In the genomic region with DNA sequence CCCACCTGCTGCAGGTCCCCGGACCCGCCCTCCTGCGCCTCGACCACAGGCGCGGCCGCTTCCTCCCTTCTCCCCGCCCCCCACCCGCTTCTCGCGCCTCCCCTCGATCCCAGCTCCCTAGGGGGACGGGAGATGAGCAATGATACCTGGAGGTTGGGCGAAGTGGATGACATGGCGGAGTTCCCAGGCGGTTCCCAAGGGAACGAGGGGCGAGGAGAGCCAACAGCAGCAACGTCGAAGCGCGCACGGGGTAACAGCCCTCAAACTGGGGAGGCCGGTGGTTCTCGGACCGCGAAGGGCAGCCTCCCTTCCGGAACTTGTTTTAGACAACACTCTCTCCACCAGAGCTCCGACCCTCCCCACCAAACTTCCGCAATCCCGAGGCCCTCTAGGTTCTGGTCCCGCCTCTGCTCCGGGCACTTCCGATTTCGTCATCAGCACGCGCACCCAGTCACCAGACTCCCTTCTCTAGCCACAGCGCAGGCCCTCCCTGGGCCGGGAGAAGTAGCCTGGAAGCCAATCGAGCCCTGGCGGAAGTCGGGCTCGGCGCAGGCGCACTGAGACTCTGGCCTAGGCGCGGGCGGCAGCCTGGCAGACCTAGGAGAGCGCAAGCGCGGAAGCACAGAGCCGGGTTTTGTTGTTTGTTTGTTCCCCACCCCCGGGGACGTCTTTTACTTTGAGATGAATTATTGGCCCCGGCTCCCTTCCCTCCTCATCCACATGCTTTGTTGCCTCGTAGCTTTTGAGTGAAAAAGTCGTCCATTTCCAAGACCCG, we compare ENCODE assay signal across 1 cellular context.
A peak's percentile ranks its signal among the peaks of the same experiment; 100 is the strongest.
TF ChIP-seq lines count a peak whose summit lies in the region.

A gene (minus strand): TSS at position 390 of the 775 bp plus-strand sequence. CDS start 217 bp downstream, at position 173.

TF ChIP-seq in K562, 482 proteins besides CTCF, POLR2A, EP300 and RAD21 (continued from another document and continues in another):
- TF ChIP-seq, protein P1, sequence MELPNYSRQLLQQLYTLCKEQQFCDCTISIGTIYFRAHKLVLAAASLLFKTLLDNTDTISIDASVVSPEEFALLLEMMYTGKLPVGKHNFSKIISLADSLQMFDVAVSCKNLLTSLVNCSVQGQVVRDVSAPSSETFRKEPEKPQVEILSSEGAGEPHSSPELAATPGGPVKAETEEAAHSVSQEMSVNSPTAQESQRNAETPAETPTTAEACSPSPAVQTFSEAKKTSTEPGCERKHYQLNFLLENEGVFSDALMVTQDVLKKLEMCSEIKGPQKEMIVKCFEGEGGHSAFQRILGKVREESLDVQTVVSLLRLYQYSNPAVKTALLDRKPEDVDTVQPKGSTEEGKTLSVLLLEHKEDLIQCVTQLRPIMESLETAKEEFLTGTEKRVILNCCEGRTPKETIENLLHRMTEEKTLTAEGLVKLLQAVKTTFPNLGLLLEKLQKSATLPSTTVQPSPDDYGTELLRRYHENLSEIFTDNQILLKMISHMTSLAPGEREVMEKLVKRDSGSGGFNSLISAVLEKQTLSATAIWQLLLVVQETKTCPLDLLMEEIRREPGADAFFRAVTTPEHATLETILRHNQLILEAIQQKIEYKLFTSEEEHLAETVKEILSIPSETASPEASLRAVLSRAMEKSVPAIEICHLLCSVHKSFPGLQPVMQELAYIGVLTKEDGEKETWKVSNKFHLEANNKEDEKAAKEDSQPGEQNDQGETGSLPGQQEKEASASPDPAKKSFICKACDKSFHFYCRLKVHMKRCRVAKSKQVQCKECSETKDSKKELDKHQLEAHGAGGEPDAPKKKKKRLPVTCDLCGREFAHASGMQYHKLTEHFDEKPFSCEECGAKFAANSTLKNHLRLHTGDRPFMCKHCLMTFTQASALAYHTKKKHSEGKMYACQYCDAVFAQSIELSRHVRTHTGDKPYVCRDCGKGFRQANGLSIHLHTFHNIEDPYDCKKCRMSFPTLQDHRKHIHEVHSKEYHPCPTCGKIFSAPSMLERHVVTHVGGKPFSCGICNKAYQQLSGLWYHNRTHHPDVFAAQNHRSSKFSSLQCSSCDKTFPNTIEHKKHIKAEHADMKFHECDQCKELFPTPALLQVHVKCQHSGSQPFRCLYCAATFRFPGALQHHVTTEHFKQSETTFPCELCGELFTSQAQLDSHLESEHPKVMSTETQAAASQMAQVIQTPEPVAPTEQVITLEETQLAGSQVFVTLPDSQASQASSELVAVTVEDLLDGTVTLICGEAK (IDR thresholded peaks at IDR 0.05): peak; percentile 93
- TF ChIP-seq, protein P1 (CRISPR knock-in tag; IDR thresholded peaks at IDR 0.05): no peak
- TF ChIP-seq, protein P2, sequence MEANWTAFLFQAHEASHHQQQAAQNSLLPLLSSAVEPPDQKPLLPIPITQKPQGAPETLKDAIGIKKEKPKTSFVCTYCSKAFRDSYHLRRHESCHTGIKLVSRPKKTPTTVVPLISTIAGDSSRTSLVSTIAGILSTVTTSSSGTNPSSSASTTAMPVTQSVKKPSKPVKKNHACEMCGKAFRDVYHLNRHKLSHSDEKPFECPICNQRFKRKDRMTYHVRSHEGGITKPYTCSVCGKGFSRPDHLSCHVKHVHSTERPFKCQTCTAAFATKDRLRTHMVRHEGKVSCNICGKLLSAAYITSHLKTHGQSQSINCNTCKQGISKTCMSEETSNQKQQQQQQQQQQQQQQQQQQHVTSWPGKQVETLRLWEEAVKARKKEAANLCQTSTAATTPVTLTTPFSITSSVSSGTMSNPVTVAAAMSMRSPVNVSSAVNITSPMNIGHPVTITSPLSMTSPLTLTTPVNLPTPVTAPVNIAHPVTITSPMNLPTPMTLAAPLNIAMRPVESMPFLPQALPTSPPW (CRISPR knock-in tag; IDR thresholded peaks at IDR 0.05): peak; percentile 51
- peak in 1 of 2 experiments; percentile 57; a peak in 1 of 4 replicates for TF ChIP-seq TRIM24 (IDR thresholded peaks at IDR 0.05)
- TF ChIP-seq ZNF766 (CRISPR knock-in tag; conservative IDR thresholded peaks at IDR 0.05): 0 out of 2 replicates have a peak, but pooled peaks have one; percentile 18
- TF ChIP-seq, protein P3, sequence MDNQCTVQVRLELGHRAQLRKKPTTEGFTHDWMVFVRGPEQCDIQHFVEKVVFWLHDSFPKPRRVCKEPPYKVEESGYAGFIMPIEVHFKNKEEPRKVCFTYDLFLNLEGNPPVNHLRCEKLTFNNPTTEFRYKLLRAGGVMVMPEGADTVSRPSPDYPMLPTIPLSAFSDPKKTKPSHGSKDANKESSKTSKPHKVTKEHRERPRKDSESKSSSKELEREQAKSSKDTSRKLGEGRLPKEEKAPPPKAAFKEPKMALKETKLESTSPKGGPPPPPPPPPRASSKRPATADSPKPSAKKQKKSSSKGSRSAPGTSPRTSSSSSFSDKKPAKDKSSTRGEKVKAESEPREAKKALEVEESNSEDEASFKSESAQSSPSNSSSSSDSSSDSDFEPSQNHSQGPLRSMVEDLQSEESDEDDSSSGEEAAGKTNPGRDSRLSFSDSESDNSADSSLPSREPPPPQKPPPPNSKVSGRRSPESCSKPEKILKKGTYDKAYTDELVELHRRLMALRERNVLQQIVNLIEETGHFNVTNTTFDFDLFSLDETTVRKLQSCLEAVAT (IDR thresholded peaks at IDR 0.05): 0 out of 4 replicates have a peak, but pooled peaks of 1 of the 2 experiments have one; percentile 18
- TF ChIP-seq HCFC1 (IDR thresholded peaks at IDR 0.05; ENCODE audit: low read depth, low read length): peak; percentile 90
- TF ChIP-seq NBN (IDR thresholded peaks at IDR 0.05; ENCODE audit: low read depth): peak; percentile 31; the same call in 1 of the 2 replicates
- TF ChIP-seq ZBTB8A (IDR thresholded peaks at IDR 0.05; ENCODE audit: partially characterized antibody): no peak
- TF ChIP-seq, protein P4, sequence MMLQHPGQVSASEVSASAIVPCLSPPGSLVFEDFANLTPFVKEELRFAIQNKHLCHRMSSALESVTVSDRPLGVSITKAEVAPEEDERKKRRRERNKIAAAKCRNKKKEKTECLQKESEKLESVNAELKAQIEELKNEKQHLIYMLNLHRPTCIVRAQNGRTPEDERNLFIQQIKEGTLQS (IDR thresholded peaks at IDR 0.05): peak; percentile 98
- TF ChIP-seq, protein P4 (CRISPR knock-in tag; conservative IDR thresholded peaks at IDR 0.05): no peak
- TF ChIP-seq, protein P5, sequence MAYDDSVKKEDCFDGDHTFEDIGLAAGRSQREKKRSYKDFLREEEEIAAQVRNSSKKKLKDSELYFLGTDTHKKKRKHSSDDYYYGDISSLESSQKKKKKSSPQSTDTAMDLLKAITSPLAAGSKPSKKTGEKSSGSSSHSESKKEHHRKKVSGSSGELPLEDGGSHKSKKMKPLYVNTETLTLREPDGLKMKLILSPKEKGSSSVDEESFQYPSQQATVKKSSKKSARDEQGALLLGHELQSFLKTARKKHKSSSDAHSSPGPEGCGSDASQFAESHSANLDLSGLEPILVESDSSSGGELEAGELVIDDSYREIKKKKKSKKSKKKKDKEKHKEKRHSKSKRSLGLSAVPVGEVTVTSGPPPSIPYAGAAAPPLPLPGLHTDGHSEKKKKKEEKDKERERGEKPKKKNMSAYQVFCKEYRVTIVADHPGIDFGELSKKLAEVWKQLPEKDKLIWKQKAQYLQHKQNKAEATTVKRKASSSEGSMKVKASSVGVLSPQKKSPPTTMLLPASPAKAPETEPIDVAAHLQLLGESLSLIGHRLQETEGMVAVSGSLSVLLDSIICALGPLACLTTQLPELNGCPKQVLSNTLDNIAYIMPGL (CRISPR knock-in tag; IDR thresholded peaks at IDR 0.05): no peak
- peak; percentile 27 to 77; a peak in 1 of 4 replicates for TF ChIP-seq TBL1XR1 (IDR thresholded peaks at IDR 0.05; ENCODE audit: low read length in 2 of 2)
- no peak for TF ChIP-seq XRCC5 (IDR thresholded peaks at IDR 0.05; ENCODE audit: low read depth, low read length)
- TF ChIP-seq SPI1 (IDR thresholded peaks at IDR 0.05; ENCODE audit: borderline replicate concordance, low read depth, low read length): peak; percentile 33; the same call in 1 of the 2 replicates
- TF ChIP-seq, protein P6, sequence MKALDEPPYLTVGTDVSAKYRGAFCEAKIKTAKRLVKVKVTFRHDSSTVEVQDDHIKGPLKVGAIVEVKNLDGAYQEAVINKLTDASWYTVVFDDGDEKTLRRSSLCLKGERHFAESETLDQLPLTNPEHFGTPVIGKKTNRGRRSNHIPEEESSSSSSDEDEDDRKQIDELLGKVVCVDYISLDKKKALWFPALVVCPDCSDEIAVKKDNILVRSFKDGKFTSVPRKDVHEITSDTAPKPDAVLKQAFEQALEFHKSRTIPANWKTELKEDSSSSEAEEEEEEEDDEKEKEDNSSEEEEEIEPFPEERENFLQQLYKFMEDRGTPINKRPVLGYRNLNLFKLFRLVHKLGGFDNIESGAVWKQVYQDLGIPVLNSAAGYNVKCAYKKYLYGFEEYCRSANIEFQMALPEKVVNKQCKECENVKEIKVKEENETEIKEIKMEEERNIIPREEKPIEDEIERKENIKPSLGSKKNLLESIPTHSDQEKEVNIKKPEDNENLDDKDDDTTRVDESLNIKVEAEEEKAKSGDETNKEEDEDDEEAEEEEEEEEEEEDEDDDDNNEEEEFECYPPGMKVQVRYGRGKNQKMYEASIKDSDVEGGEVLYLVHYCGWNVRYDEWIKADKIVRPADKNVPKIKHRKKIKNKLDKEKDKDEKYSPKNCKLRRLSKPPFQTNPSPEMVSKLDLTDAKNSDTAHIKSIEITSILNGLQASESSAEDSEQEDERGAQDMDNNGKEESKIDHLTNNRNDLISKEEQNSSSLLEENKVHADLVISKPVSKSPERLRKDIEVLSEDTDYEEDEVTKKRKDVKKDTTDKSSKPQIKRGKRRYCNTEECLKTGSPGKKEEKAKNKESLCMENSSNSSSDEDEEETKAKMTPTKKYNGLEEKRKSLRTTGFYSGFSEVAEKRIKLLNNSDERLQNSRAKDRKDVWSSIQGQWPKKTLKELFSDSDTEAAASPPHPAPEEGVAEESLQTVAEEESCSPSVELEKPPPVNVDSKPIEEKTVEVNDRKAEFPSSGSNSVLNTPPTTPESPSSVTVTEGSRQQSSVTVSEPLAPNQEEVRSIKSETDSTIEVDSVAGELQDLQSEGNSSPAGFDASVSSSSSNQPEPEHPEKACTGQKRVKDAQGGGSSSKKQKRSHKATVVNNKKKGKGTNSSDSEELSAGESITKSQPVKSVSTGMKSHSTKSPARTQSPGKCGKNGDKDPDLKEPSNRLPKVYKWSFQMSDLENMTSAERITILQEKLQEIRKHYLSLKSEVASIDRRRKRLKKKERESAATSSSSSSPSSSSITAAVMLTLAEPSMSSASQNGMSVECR (CRISPR knock-in tag; IDR thresholded peaks at IDR 0.05): no peak; the same call in 1 of the 2 replicates
- TF ChIP-seq ZNF79 (CRISPR knock-in tag; IDR thresholded peaks at IDR 0.05; ENCODE audit: low read depth): no peak
- TF ChIP-seq EGR1 (conservative IDR thresholded peaks at IDR 0.05): peak; percentile 60; the same call in 1 of the 2 replicates
- no peak for TF ChIP-seq HDAC2 (IDR thresholded peaks at IDR 0.05)
- TF ChIP-seq SREBF1 (IDR thresholded peaks at IDR 0.05; ENCODE audit: borderline replicate concordance, low read depth, low read length): 0 out of 2 replicates have a peak, but pooled peaks have one; percentile 64
- no peak for TF ChIP-seq SRSF9 (IDR thresholded peaks at IDR 0.05; ENCODE audit: borderline replicate concordance, low read depth, low read length)
- TF ChIP-seq KAT7 (CRISPR knock-in tag; IDR thresholded peaks at IDR 0.05; ENCODE audit: borderline replicate concordance): peak; percentile 77; the same call in 1 of the 2 replicates
- TF ChIP-seq ERF (CRISPR knock-in tag; IDR thresholded peaks at IDR 0.05): no peak
- no peak for TF ChIP-seq HLTF (IDR thresholded peaks at IDR 0.05)
- TF ChIP-seq ZFP1 (CRISPR knock-in tag; IDR thresholded peaks at IDR 0.05): no peak
- peak; percentile 88 for TF ChIP-seq PHF8 (IDR thresholded peaks at IDR 0.05; ENCODE audit: borderline replicate concordance, low read length)
- TF ChIP-seq ATF7 (IDR thresholded peaks at IDR 0.05): peak; percentile 87
- TF ChIP-seq POLR2B (IDR thresholded peaks at IDR 0.05; ENCODE audit: low read depth, partially characterized antibody): peak; percentile 71
- TF ChIP-seq, protein P7, sequence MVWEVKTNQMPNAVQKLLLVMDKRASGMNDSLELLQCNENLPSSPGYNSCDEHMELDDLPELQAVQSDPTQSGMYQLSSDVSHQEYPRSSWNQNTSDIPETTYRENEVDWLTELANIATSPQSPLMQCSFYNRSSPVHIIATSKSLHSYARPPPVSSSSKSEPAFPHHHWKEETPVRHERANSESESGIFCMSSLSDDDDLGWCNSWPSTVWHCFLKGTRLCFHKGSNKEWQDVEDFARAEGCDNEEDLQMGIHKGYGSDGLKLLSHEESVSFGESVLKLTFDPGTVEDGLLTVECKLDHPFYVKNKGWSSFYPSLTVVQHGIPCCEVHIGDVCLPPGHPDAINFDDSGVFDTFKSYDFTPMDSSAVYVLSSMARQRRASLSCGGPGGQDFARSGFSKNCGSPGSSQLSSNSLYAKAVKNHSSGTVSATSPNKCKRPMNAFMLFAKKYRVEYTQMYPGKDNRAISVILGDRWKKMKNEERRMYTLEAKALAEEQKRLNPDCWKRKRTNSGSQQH (CRISPR knock-in tag; IDR thresholded peaks at IDR 0.05): no peak; the same call in 1 of the 2 replicates
